Comparison of ENCODE assay signal across 8 cellular contexts in the genomic region with DNA sequence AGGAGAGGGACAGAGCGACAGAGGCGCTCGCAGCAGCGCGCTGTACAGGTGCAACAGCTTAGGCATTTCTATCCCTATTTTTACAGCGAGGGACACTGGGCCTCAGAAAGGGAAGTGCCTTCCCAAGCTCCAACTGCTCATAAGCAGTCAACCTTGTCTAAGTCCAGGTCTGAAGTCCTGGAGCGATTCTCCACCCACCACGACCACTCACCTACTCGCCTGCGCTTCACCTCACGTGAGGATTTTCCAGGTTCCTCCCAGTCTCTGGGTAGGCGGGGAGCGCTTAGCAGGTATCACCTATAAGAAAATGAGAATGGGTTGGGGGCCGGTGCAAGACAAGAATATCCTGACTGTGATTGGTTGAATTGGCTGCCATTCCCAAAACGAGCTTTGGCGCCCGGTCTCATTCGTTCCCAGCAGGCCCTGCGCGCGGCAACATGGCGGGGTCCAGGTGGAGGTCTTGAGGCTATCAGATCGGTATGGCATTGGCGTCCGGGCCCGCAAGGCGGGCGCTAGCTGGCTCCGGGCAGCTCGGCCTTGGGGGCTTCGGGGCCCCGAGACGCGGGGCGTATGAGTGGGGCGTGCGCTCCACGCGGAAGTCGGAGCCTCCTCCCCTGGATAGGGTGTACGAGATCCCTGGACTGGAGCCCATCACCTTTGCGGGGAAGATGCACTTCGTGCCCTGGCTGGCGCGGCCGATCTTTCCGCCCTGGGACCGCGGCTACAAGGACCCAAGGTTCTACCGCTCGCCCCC. TPM values are rescaled to one million over a fixed set of nuclear protein-coding genes. Genes with fewer than 3 reads are reported as not detected.
A peak's percentile ranks its signal among the peaks of the same experiment; 100 is the strongest.
DNase-seq lines count a peak whose midpoint lies in the region; ATAC-seq and TF ChIP-seq lines count a peak whose summit lies in the region.

A gene with protein sequence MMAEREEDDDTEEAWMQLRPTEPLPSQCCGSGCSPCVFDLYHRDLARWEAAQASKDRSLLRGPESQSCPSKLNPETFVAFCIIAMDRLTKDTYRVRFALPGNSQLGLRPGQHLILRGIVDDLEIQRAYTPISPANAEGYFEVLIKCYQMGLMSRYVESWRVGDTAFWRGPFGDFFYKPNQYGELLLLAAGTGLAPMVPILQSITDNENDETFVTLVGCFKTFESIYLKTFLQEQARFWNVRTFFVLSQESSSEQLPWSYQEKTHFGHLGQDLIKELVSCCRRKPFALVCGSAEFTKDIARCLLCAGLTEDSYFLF (minus strand): TSS at position 266 of the 754 bp plus-strand sequence. CDS start 4,414 bp downstream, outside the sequence.
A gene (plus strand): TSS at position 403 of the 754 bp plus-strand sequence. CDS start 77 bp downstream, at position 480.

- peak within 1 kb of the TSS; percentile 87 to 97 (median 94) for H3K4me2 ChIP-seq in BLaER1 treated with 17β-estradiol and CSF1 and Interleukin-3, amounts not matched to agents 10 nM and 100 nM

- intact Hi-C loops in left colon (cut with DNase I, micrococcal nuclease): no loop called here

- no peaks in the 10 kb centered on the region for H3K9me3 ChIP-seq in BLaER1 treated with 17β-estradiol and CSF1 and Interleukin-3, amounts not matched to agents 10 nM and 100 nM (replicated peaks in 1 of 11)

- H3K36me3 ChIP-seq in BLaER1 treated with 17β-estradiol and CSF1 and Interleukin-3, amounts not matched to agents 10 nM and 100 nM: peaks cover 24 to 51% (median 40%) of the 10 kb centered on the region in 11 experiments

- H3K27me3 ChIP-seq in BLaER1 treated with 17β-estradiol and CSF1 and Interleukin-3, amounts not matched to agents 10 nM and 100 nM: no peaks in the 10 kb centered on the region

- peaks cover 30 to 39% (median 35%) of the 10 kb centered on the region in 10 experiments for H3K4me1 ChIP-seq in BLaER1 treated with 17β-estradiol and CSF1 and Interleukin-3, amounts not matched to agents 10 nM and 100 nM

- peak; percentile 96 to 99 for DNase-seq in NCI-H526 (lab: John Stamatoyannopoulos, UW)
- DNase-seq in activated CD4-positive, alpha-beta T cell treated with anti-CD3 and anti-CD28 coated beads for 48 hours: peak; percentile 93
- peak; percentile 92 for DNase-seq in coronary artery (ENCODE audit: low spot score)
- DNase-seq in left colon: peak; percentile 93 to 94
- DNase-seq in stimulated activated CD4-positive, alpha-beta T cell treated with anti-CD3 and anti-CD28 coated beads, Interleukin-1b, Interleukin-23, amount 100 ng/mL, for 4 hours (ENCODE audit: low read depth in 2 of 2): peak; percentile 75 to 86

- H3K27ac ChIP-seq in BLaER1 treated with 17β-estradiol and CSF1 and Interleukin-3, amounts not matched to agents 10 nM and 100 nM: peak within 1 kb of the TSS; percentile 63 to 93 (median 87); a peak in 21 of 22 replicates
- peak within 1 kb of the TSS; percentile 71 to 74 for H3K27ac ChIP-seq in coronary artery

- ATAC-seq in GM19328 (IDR thresholded peaks at IDR 0.05; ENCODE audit: unreplicated experiment) (peak; percentile 92), HG03469 (IDR thresholded peaks at IDR 0.05; ENCODE audit: unreplicated experiment) (peak; percentile 72), left colon (peak; percentile 98)

- peaks cover 0 to 38% (median 23%) of the 10 kb centered on the region in 11 experiments; a peak in 13 of 22 replicates for H4K20me1 ChIP-seq in BLaER1 treated with 17β-estradiol and CSF1 and Interleukin-3, amounts not matched to agents 10 nM and 100 nM

- peak within 1 kb of the TSS; percentile 82 to 99 (median 92) for H3K4me3 ChIP-seq in BLaER1 treated with 17β-estradiol and CSF1 and Interleukin-3, amounts not matched to agents 10 nM and 100 nM
- H3K4me3 ChIP-seq in coronary artery: peak within 1 kb of the TSS; percentile 85

- TF ChIP-seq CTCF in coronary artery (IDR thresholded peaks at IDR 0.05): no peak

- H3K9ac ChIP-seq in BLaER1 treated with 17β-estradiol and CSF1 and Interleukin-3, amounts not matched to agents 10 nM and 100 nM: peak within 1 kb of the TSS; percentile 82 to 95 (median 90)

RNA-seq across cellular contexts. Expression of the first gene that starts in this region (rescaled TPM):
- total RNA-seq in left colon: 1 to 10 TPM; 5.5 to 5.7 TPM

RNA-seq across cellular contexts. Expression of the second gene that starts in this region (rescaled TPM):
- total RNA-seq in left colon: 10 to 100 TPM; 59.6 to 78.0 TPM

Comparison
In these comparisons a context has a peak if more than half of its experiments do, and no peak if none do; other contexts are left out.
1. Peak in every context shown above with its lines: DNase-seq, ATAC-seq, H3K4me3 ChIP-seq and H3K27ac ChIP-seq.